Comparison of ENCODE assay signal across 26 cellular contexts in the genomic region with DNA sequence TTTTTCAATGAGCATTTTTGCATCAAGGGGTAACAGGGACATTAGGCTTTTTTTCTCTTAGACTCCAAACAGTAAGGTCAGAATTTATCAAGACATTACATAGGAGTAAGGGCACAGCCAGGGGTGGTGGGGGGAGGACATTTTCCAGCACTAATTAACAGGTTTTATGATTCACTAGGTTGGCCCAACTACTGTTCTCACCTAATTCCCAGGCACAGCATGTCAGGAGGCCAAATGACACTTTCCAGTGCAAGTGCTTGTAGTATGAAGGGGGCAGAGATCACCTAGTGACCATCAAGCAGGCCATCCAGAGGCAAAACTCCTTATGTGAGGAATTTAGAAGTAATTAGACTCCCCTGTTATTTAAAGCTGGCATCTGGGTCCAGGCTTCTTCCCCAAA.
"Had no signal": no experiment of that assay in that cellular context is flagged by ENCODE, and none has a peak within 500 bp of the region (broad histone marks: within the 10 kb centered on the region; RNA-seq: fewer than 3 reads in every experiment).

No MANE protein-coding gene starts in this region.

- ATAC-seq: activated CD4-positive, CD25-positive, alpha-beta regulatory T cell treated with anti-CD3 and anti-CD28 coated beads, Interleukin-2, amount 50 U/mL, for 24 hours; activated CD8-positive, alpha-beta T cell treated with anti-CD3 and anti-CD28 coated beads for 36 hours; activated T-cell treated with anti-CD3 and anti-CD28 coated beads, Interleukin-2, amount 50 U/mL, for 72 hours; PC-3; SK-N-SH treated with all-trans-retinoic acid at 6 μM for 48 hours had no signal

- H3K27me3 Mint-ChIP-seq: activated CD8-positive, alpha-beta T cell treated with anti-CD3 and anti-CD28 coated beads for 36 hours had no signal

- H3K9me3 Mint-ChIP-seq: activated CD8-positive, alpha-beta T cell treated with anti-CD3 and anti-CD28 coated beads for 36 hours; activated naive CD8-positive, alpha-beta T cell treated with anti-CD3 and anti-CD28 coated beads, Interleukin-2, amount 10 ng/mL, durations not matched to agents 7 days and 5 days; activated T-cell treated with anti-CD3 and anti-CD28 coated beads, Interleukin-2, amount 50 U/mL, for 72 hours; activated T-helper 2 cell treated with anti-CD3 and anti-CD28 coated beads, Interferon-gamma antibody, Interleukin-2, Interleukin-4, amounts not matched to agents 10 μg/mL and 5 μg/mL and 100 μg/mL, durations not matched to agents 14 hours and 24 hours and 36 hours; T-helper 1 cell treated with Interleukin-12 subunit alpha and Interleukin-12 subunit beta and Interleukin-4 antibody, amounts not matched to agents 30 μg/mL and 1 μg/mL, for 36 hours had no signal

- H3K27me3 ChIP-seq: adrenal gland, breast epithelium, SJSA1 had no signal

- H3K9me3 ChIP-seq: adrenal gland, breast epithelium, SJSA1 had no signal

- H3K4me3 Mint-ChIP-seq: activated CD8-positive, alpha-beta T cell treated with anti-CD3 and anti-CD28 coated beads for 36 hours; activated naive CD8-positive, alpha-beta T cell treated with anti-CD3 and anti-CD28 coated beads, Interleukin-2, amount 10 ng/mL, durations not matched to agents 7 days and 5 days; T-helper 1 cell treated with Interleukin-12 subunit alpha and Interleukin-12 subunit beta and Interleukin-4 antibody, amounts not matched to agents 30 μg/mL and 1 μg/mL, for 36 hours had no signal

- H3K36me3 ChIP-seq: adrenal gland, breast epithelium, SJSA1 had no signal

- H3K27ac ChIP-seq: adrenal gland, breast epithelium, SJSA1 had no signal

- DNase-seq: activated CD4-positive, alpha-beta T cell treated with anti-CD3 and anti-CD28 coated beads for 4 hours; activated CD8-positive, alpha-beta memory T cell treated with anti-CD3 and anti-CD28 coated beads, Interleukin-2, amount 50 U/mL, for 4 hours; activated CD8-positive, alpha-beta T cell treated with anti-CD3 and anti-CD28 coated beads for 36 hours; activated gamma-delta T cell treated with Interleukin-2 at 50 U/mL for 16 hours; activated naive CD4-positive, alpha-beta T cell treated with anti-CD3 and anti-CD28 coated beads, Interleukin-2, amount 50 U/mL, for 16 hours; activated naive CD8-positive, alpha-beta T cell treated with anti-CD3 and anti-CD28 coated beads, Interleukin-2, amount 10 ng/mL, durations not matched to agents 7 days and 5 days; activated T-cell treated with anti-CD3 and anti-CD28 coated beads, Interleukin-2, amount 50 U/mL, for 72 hours; adrenal gland; aorta; central memory CD4-positive, alpha-beta T cell; Kasumi-1; KBM-7; NCI-H1048; NCI-H1930; NCI-H2171 treated with DMSO at 0.1 percent for 48 hours; NCI-H226; NCI-H526 treated with DMSO at 0.1 percent for 48 hours; PC-3; SHP77; SW 1271 had no signal

- H3K36me3 Mint-ChIP-seq: activated naive CD8-positive, alpha-beta T cell treated with anti-CD3 and anti-CD28 coated beads, Interleukin-2, amount 10 ng/mL, durations not matched to agents 7 days and 5 days had no signal

- H3K27ac Mint-ChIP-seq: activated naive CD8-positive, alpha-beta T cell treated with anti-CD3 and anti-CD28 coated beads, Interleukin-2, amount 10 ng/mL, durations not matched to agents 7 days and 5 days; activated T-cell treated with anti-CD3 and anti-CD28 coated beads, Interleukin-2, amount 50 U/mL, for 72 hours; activated T-helper 2 cell treated with anti-CD3 and anti-CD28 coated beads, Interferon-gamma antibody, Interleukin-2, Interleukin-4, amounts not matched to agents 10 μg/mL and 5 μg/mL and 100 μg/mL, durations not matched to agents 14 hours and 24 hours and 36 hours; T-helper 1 cell treated with Interleukin-12 subunit alpha and Interleukin-12 subunit beta and Interleukin-4 antibody, amounts not matched to agents 30 μg/mL and 1 μg/mL, for 36 hours had no signal

- H3K4me3 ChIP-seq: adrenal gland, breast epithelium, SJSA1 had no signal
